21 cellular contexts compared by ENCODE assay signal in genomic region chr13:78228940-78229339, GRCh38.
"Had no signal": no experiment of that assay in that cellular context is flagged by ENCODE, and none has a peak within 500 bp of the region (broad histone marks: within the 10 kb centered on the region; RNA-seq: fewer than 3 reads in every experiment).

No MANE protein-coding gene starts in this region.

- H3K4me3 ChIP-seq: body of pancreas, gastrocnemius medialis, ovary, prostate gland, spleen, thoracic aorta, upper lobe of left lung had no signal

- DNase-seq: activated B cell treated with CpG ODN at 0.5 μM for 24 hours; activated CD4-positive, alpha-beta T cell treated with anti-CD3 and anti-CD28 coated beads for 36 hours; activated CD4-positive, alpha-beta T cell treated with anti-CD3 and anti-CD28 coated beads, Interleukin-2, amount 50 U/mL, for 4 hours; activated CD8-positive, alpha-beta memory T cell treated with anti-CD3 and anti-CD28 coated beads, Interleukin-2, amount 50 U/mL, for 48 hours; activated naive CD4-positive, alpha-beta T cell treated with Interleukin-2 at 50 U/mL for 16 hours; activated naive CD8-positive, alpha-beta T cell treated with anti-CD3 and anti-CD28 coated beads for 36 hours; activated T-cell treated with anti-CD3 and anti-CD28 coated beads, Interleukin-2, amount 50 U/mL, for 48 hours; body of pancreas; dermis blood vessel endothelial cell; effector memory CD4-positive, alpha-beta T cell; gastrocnemius medialis; head of caudate nucleus; hypothalamus; ovary; spleen; stimulated activated CD4-positive, alpha-beta T cell treated with anti-CD3 and anti-CD28 coated beads, Interleukin-4, amount 100 ng/mL, for 24 hours; stimulated activated naive CD4-positive, alpha-beta T cell treated with Interleukin-2 at 50 U/mL for 16 hours; T-helper 9 cell; upper lobe of left lung had no signal

- H3K36me3 ChIP-seq: gastrocnemius medialis, ovary, prostate gland, spleen, thoracic aorta, upper lobe of left lung had no signal

- H3K27ac ChIP-seq: body of pancreas, gastrocnemius medialis, ovary, prostate gland, spleen, thoracic aorta, upper lobe of left lung had no signal

- H3K27me3 ChIP-seq: body of pancreas, gastrocnemius medialis, ovary, spleen, upper lobe of left lung had no signal

- H3K9me3 ChIP-seq: body of pancreas, gastrocnemius medialis, ovary, prostate gland, spleen, thoracic aorta, upper lobe of left lung had no signal

- H3K4me1 ChIP-seq: body of pancreas, gastrocnemius medialis, prostate gland, spleen, upper lobe of left lung had no signal
